8 cellular contexts compared by ENCODE assay signal in the genomic region with DNA sequence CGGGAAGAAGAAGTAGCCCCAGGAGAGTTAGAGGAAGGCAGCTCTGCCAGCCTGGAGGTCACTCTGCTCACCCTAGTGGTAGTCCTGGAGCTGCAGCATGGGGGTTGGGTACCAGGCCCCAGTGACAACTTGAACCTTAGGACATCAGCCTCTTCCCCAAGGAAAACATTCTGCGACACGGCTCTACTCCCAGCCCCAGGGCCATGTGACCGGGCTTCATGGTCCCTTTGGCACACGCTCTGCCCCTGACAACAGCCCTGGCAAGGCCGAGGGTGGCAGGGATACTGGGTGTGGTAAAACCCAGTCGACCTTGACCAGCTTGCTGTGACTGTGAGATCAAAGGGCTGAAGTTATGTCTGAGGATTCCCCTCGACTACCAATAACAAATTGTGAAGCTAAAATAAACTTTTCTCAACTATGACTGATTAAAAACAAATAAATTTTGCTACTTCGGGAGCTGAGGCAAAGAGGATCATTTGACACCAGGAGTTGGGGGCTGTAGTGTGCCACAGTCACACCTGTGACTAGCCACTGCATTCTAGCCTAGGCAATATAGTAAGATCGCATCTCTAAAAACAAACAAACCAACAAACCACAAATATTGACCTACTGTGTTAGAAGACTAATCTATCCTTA. TPM values are rescaled to one million over a fixed set of nuclear protein-coding genes. Genes with fewer than 3 reads are reported as not detected.
DNase-seq lines count a peak whose midpoint lies in the region; ATAC-seq, FAIRE-seq and TF ChIP-seq lines count a peak whose summit lies in the region.

No MANE protein-coding gene starts in this region.

- ATAC-seq in right lobe of liver: peak; percentile 97 to 100 (median 98)
- ATAC-seq in naive thymus-derived CD4-positive, alpha-beta T cell: no peak

- intact Hi-C loops in right lobe of liver (cut with DNase I): no loop called here
- intact Hi-C loops in naive thymus-derived CD4-positive, alpha-beta T cell (cut with micrococcal nuclease): no loop called here

- H3K27ac Mint-ChIP-seq in naive thymus-derived CD4-positive, alpha-beta T cell: no peak overlapping the region

- H3K27me3 ChIP-seq in Peyer's patch (no peaks in the 10 kb centered on the region), right lobe of liver (no peaks in the 10 kb centered on the region)
- H3K27me3 ChIP-seq in naive thymus-derived CD4-positive, alpha-beta T cell (ENCODE audit: control insufficient read depth in 2 of 2, insufficient read depth in 2 of 2, low read length in 2 of 2): no peaks in the 10 kb centered on the region

- H3K27ac ChIP-seq in Peyer's patch: peak overlapping the region in 3 of 4 donors; percentile 26 to 55 (median 37)
- H3K27ac ChIP-seq in right lobe of liver: peak overlapping the region in 1 of 3 donors; percentile 58
- no peak overlapping the region for H3K27ac ChIP-seq in naive thymus-derived CD4-positive, alpha-beta T cell (ENCODE audit: low read depth, low read length)

- H3K36me3 Mint-ChIP-seq in naive thymus-derived CD4-positive, alpha-beta T cell: no peaks in the 10 kb centered on the region

- in situ Hi-C loops in G401 (cut with HindIII; ENCODE audit: low sequenced_read_pairs): no loop called here

- 33% methylated on average over 9 of the region's 10 CpGs for WGBS in right lobe of liver (ENCODE audit: insufficient coverage, low coverage, low lambda C conversion rate, missing lambda C conversion rate)

- no peak overlapping the region for H3K4me3 Mint-ChIP-seq in naive thymus-derived CD4-positive, alpha-beta T cell

- H3K4me1 ChIP-seq in Peyer's patch: peaks cover 0 to 4% (median 0%) of the 10 kb centered on the region in 4 donors
- H3K4me1 ChIP-seq in right lobe of liver: peaks cover 0 to 6% (median 3%) of the 10 kb centered on the region in 4 donors
- H3K4me1 ChIP-seq in naive thymus-derived CD4-positive, alpha-beta T cell (ENCODE audit: control insufficient read depth in 2 of 2, insufficient read depth in 2 of 2, low read length in 2 of 2): no peaks in the 10 kb centered on the region

- H3K36me3 ChIP-seq in Peyer's patch (no peaks in the 10 kb centered on the region), right lobe of liver (no peaks in the 10 kb centered on the region)
- H3K36me3 ChIP-seq in naive thymus-derived CD4-positive, alpha-beta T cell (ENCODE audit: control insufficient read depth in 2 of 3, insufficient read depth in 3 of 3, low read length in 3 of 3): no peaks in the 10 kb centered on the region

- peaks cover 0 to 1% (median 0%) of the 10 kb centered on the region in 11 donors for H3K9me3 Mint-ChIP-seq in naive thymus-derived CD4-positive, alpha-beta T cell

- TF ChIP-seq CTCF in HFF-Myc (IDR thresholded peaks at IDR 0.05; ENCODE audit: low read depth, low read length, missing control alignments) (peak; percentile 21), Peyer's patch (IDR thresholded peaks at IDR 0.05) (peak in 5 of 6 experiments; percentile 13 to 72 (median 69)), right lobe of liver (IDR thresholded peaks at IDR 0.05) (peak; percentile 33 to 57 (median 42))

- H3K27me3 Mint-ChIP-seq in naive thymus-derived CD4-positive, alpha-beta T cell: peaks cover 0 to 13% (median 4%) of the 10 kb centered on the region in 5 donors

- H3K9me3 ChIP-seq in Peyer's patch: no peaks in the 10 kb centered on the region
- H3K9me3 ChIP-seq in right lobe of liver: no peaks in the 10 kb centered on the region
- H3K9me3 ChIP-seq in naive thymus-derived CD4-positive, alpha-beta T cell (ENCODE audit: control insufficient read depth in 2 of 3, low read length in 3 of 3): no peaks in the 10 kb centered on the region

- POLR2A ChIA-PET in naive thymus-derived CD4-positive, alpha-beta T cell (lab: Charles Lee): interaction anchor here (0.8 kb wide), 1 partner anchor 357 kb away, joined by 3 read pairs; no protein-coding TSS in a partner anchor

- CTCF ChIA-PET in naive thymus-derived CD4-positive, alpha-beta T cell (lab: Charles Lee): no interaction called here

- FAIRE-seq in GM12891 (lab: Jason Lieb, UNC): peak; percentile 83

- H3K4me3 ChIP-seq in HFF-Myc (replicated peaks; ENCODE audit: low read depth, low read length): no peak overlapping the region
- H3K4me3 ChIP-seq in Peyer's patch: no peak overlapping the region
- H3K4me3 ChIP-seq in right lobe of liver: no peak overlapping the region
- no peak overlapping the region for H3K4me3 ChIP-seq in naive thymus-derived CD4-positive, alpha-beta T cell (ENCODE audit: low read length)

- TF ChIP-seq POLR2A in GM12891 (IDR thresholded peaks at IDR 0.05; ENCODE audit: low read depth, low read length) (no peak), Peyer's patch (IDR thresholded peaks at IDR 0.05) (peak in 1 of 2 donors; percentile 29), right lobe of liver (IDR thresholded peaks at IDR 0.05) (no peak)

- peaks cover 0 to 3% (median 0%) of the 10 kb centered on the region in 7 donors for H3K4me1 Mint-ChIP-seq in naive thymus-derived CD4-positive, alpha-beta T cell

- DNase-seq in GM12891 (ENCODE audit: insufficient read length, low spot score) (no peak), HFF-Myc (ENCODE audit: extremely low read depth, low read depth) (no peak), Peyer's patch (peak; percentile 69 to 87 (median 87)), right lobe of liver (peak; percentile 81 to 94 (median 90)), G401 (ENCODE audit: low spot score) (no peak), EL (no peak)
- no peak for DNase-seq in naive thymus-derived CD4-positive, alpha-beta T cell
- DNase-seq in stimulated activated CD4-positive, alpha-beta T cell treated with anti-CD3 and anti-CD28 coated beads, Interleukin-12 subunit alpha, Interleukin-12 subunit beta, amount 100 ng/mL, for 4 hours: no peak

TF ChIP-seq in GM12891, 5 proteins besides CTCF, POLR2A, EP300 and RAD21:
- no peak for TF ChIP-seq SPI1 (IDR thresholded peaks at IDR 0.05; ENCODE audit: low read depth, low read length)
- no peak for TF ChIP-seq POLR2AphosphoS5 (IDR thresholded peaks at IDR 0.05; ENCODE audit: low read depth, low read length)
- no peak for TF ChIP-seq TAF1 (IDR thresholded peaks at IDR 0.05; ENCODE audit: low read depth, low read length)
- peak; percentile 90 for TF ChIP-seq PAX5 (IDR thresholded peaks at IDR 0.05; ENCODE audit: insufficient read depth, low read length, severe bottlenecking)
- no peak for TF ChIP-seq POU2F2 (IDR thresholded peaks at IDR 0.05; ENCODE audit: low read depth, low read length)

RNA-seq across cellular contexts. Expression of gene ARID1B, which starts 24.4 kb away (rescaled TPM):
- 36.8 TPM for polyA plus RNA-seq in GM12891 (2012; ENCODE audit: low read depth, missing spikeins)
- total RNA-seq in Peyer's patch: 100 to 1,000 TPM; 117 to 174 (median 149) TPM
- 10 to 100 TPM; 23.2 to 35.3 (median 30.7) TPM for total RNA-seq in right lobe of liver
- total RNA-seq in naive thymus-derived CD4-positive, alpha-beta T cell: 100 to 1,000 TPM in 4 of 5 experiments, 10 to 100 TPM in 1; 88.8 to 164 (median 141) TPM
- 10 to 100 TPM; 17.5 to 21.0 TPM for polyA plus RNA-seq in naive thymus-derived CD4-positive, alpha-beta T cell
- total RNA-seq in G401 (2014; rRNA removed; shearing (Covaris generic)): 15.0 and 24.3 TPM in 2 replicates

Comparison
In these comparisons a context has a peak if more than half of its experiments do, and no peak if none do; other contexts are left out.
1. DNase-seq: peak in Peyer's patch (3 of 3) and right lobe of liver (3 of 3); none in GM12891 (single experiment), HFF-Myc (single experiment), naive thymus-derived CD4-positive, alpha-beta T cell (0 of 9), G401 (single experiment), stimulated activated CD4-positive, alpha-beta T cell treated with anti-CD3 and anti-CD28 coated beads, Interleukin-12 subunit alpha, Interleukin-12 subunit beta, amount 100 ng/mL, for 4 hours (single experiment) and EL (single experiment).
2. Peak in every context shown above with its lines, with median percentiles within 50 percentile points of each other: CTCF ChIP-seq.